Comparison of ENCODE assay signal across 17 cellular contexts in the genomic region with DNA sequence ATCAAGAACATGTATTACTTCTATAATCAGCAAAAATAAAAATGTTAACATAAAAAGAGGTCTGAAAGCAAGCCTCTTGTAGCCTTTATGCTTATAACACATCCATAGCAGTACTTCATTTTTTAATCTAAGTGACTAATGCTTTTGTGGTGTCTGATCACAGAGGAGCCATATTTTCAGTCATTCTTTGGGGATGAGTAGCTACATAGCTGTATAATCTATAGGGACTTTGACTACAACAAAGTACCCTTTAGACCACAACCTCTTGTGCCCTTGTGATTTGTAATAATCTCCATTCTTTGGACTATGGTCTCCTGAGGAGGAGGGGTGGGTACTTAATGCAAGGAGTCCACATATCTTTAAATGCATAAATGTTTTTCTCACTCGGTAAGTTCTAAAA. TPM values are rescaled to one million over a fixed set of nuclear protein-coding genes. Genes with fewer than 3 reads are reported as not detected.
DNase-seq lines count a peak whose midpoint lies in the region; ATAC-seq, FAIRE-seq and TF ChIP-seq lines count a peak whose summit lies in the region.
"Had no signal": no experiment of that assay in that cellular context is flagged by ENCODE, and none has a peak within 500 bp of the region (broad histone marks: within the 10 kb centered on the region; RNA-seq: fewer than 3 reads in every experiment).

No MANE protein-coding gene starts in this region.

- no peak overlapping the region for H3K27ac ChIP-seq in spleen
- H3K27ac ChIP-seq: left lung, Peyer's patch had no signal

- TF ChIP-seq CTCF in epithelial cell of esophagus (IDR thresholded peaks at IDR 0.05; ENCODE audit: insufficient read depth, low read depth, low read length, missing control alignments) (no peak), retinal pigment epithelial cell (conservative IDR thresholded peaks at IDR 0.05; ENCODE audit: low read depth, low read length) (no peak), spleen (IDR thresholded peaks at IDR 0.05 in 8 of 11, conservative IDR thresholded peaks at IDR 0.05 in 3 of 11) (no peak)

- DNase-seq in GM04503 (ENCODE audit: low read depth) = peak; percentile 18
- DNase-seq in RCC 7860 (ENCODE audit: low spot score) = peak; percentile 45
- DNase-seq in epithelial cell of esophagus (ENCODE audit: low read depth) = peak; percentile 31
- peak; percentile 5 for DNase-seq in retinal pigment epithelial cell (ENCODE audit: low read depth)
- no peak for DNase-seq in spleen
- DNase-seq in middle frontal gyrus (ENCODE audit: extremely low spot score, low spot score) = no peak
- no peak for DNase-seq in UCSD-AML1 (lab: John Stamatoyannopoulos, UW; ENCODE audit: unreplicated experiment)
- DNase-seq: activated CD8-positive, alpha-beta memory T cell treated with anti-CD3 and anti-CD28 coated beads, Interleukin-2, amount 50 U/mL, for 48 hours; activated naive CD8-positive, alpha-beta T cell treated with anti-CD3 and anti-CD28 coated beads, Interleukin-2, amount 10 ng/mL, durations not matched to agents 7 days and 5 days; CD8-positive, alpha-beta memory T cell; left lung; MG63; Peyer's patch had no signal

- intact Hi-C loops in spleen (cut with DNase I; ENCODE audit: low total_unique reads) = no loop called here

- H3K9me3 ChIP-seq in spleen = no peaks in the 10 kb centered on the region
- H3K9me3 ChIP-seq: left lung, MG63, Peyer's patch had no signal

- no peak for ATAC-seq in HG03565 (IDR thresholded peaks at IDR 0.05; ENCODE audit: unreplicated experiment)
- ATAC-seq: activated CD4-positive, CD25-positive, alpha-beta regulatory T cell treated with anti-CD3 and anti-CD28 coated beads, Interleukin-2, amount 50 U/mL, for 24 hours; left lung had no signal

- no peaks in the 10 kb centered on the region for H3K36me3 ChIP-seq in spleen
- H3K36me3 ChIP-seq: left lung, MG63, Peyer's patch had no signal

- no peaks in the 10 kb centered on the region for H3K4me1 ChIP-seq in spleen
- H3K4me1 ChIP-seq: left lung, Peyer's patch had no signal

- H3K4me3 ChIP-seq in epithelial cell of esophagus (ENCODE audit: low read length) (no peak overlapping the region), retinal pigment epithelial cell (ENCODE audit: low read length) (no peak overlapping the region), spleen (no peak overlapping the region)
- H3K4me3 ChIP-seq: left lung, MG63, Peyer's patch had no signal

- WGBS in spleen, 5 donors = 80 to 98% (median 84%) methylated on average over 1 of the region's 1 CpG

- FAIRE-seq in RCC 7860 (lab: Jason Lieb, UNC) = peak; percentile 80
- FAIRE-seq: colon had no signal

- no peak for TF ChIP-seq POLR2A in spleen (IDR thresholded peaks at IDR 0.05)

- no peaks in the 10 kb centered on the region for H3K27me3 ChIP-seq in spleen (replicated peaks in 1 of 7)
- H3K27me3 ChIP-seq: MG63, Peyer's patch had no signal

RNA-seq across cellular contexts. Expression of a gene that starts 9.6 kb away (rescaled TPM):
- under 1 TPM in 3 of 7 donors, not detected in 4; 0.09 to 0.17 (median 0.10) TPM for total RNA-seq in spleen
- under 1 TPM in 2 of 3 donors, not detected in 1; under 0.01 to 0.02 TPM for polyA plus RNA-seq in spleen
- total RNA-seq: G401 had no signal
- polyA plus RNA-seq: CD8-positive, alpha-beta memory T cell had no signal

Comparison
In these comparisons a context has a peak if more than half of its experiments do, and no peak if none do; other contexts are left out.
1. DNase-seq: peak in GM04503 (single experiment), RCC 7860 (single experiment), epithelial cell of esophagus (single experiment) and retinal pigment epithelial cell (single experiment); none in spleen (single experiment), middle frontal gyrus (single experiment) and UCSD-AML1 (single experiment).